ENCODE assay signal across 26 cellular contexts in the genomic region with DNA sequence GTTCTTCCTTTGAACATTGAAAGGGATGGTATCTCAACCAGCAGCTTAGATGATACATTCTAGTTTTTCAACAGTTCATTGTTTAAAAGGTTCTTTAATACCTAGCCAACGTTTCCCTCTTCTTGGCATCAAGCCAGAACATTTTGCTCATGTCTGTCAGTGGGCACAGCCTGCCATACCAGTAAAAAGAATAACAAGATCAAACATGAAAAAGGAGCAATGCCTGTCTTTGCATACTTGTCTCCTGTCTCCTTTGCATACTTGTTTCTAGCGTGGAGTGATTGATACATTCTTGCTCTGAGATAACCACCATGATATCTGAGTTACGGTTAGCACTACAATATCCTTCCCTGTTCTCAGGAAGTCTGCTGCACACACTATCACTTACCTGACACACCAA.
"Had no signal": no experiment of that assay in that cellular context is flagged by ENCODE, and none has a peak within 500 bp of the region (broad histone marks: within the 10 kb centered on the region; RNA-seq: fewer than 3 reads in every experiment).

No MANE protein-coding gene starts in this region.

- H3K36me3 Mint-ChIP-seq: activated CD8-positive, alpha-beta memory T cell treated with anti-CD3 and anti-CD28 coated beads, Interleukin-2, amount 10 ng/mL, durations not matched to agents 7 days and 5 days; activated naive CD4-positive, alpha-beta T cell treated with anti-CD3 and anti-CD28 coated beads, Interleukin-2, amount 50 U/mL, for 72 hours; stimulated activated memory B cell treated with anti-CD40 and anti-IgM and Interleukin-4, amounts not matched to agents 10 μg/mL and 1 μg/mL and 100 μg/mL, for 72 hours had no signal

- H3K4me1 ChIP-seq: body of pancreas, left ventricle myocardium inferior, sigmoid colon, upper lobe of left lung, vagina had no signal

- H3K4me3 Mint-ChIP-seq: activated B cell treated with CpG ODN at 0.5 μM for 24 hours; activated CD8-positive, alpha-beta memory T cell treated with anti-CD3 and anti-CD28 coated beads, Interleukin-2, amount 10 ng/mL, durations not matched to agents 7 days and 5 days; activated CD8-positive, alpha-beta T cell treated with anti-CD3 and anti-CD28 coated beads, Interleukin-2, amount 10 ng/mL, durations not matched to agents 7 days and 5 days; effector memory CD8-positive, alpha-beta T cell; nephron; stimulated activated memory B cell treated with anti-CD40 and anti-IgM and Interleukin-4, amounts not matched to agents 10 μg/mL and 1 μg/mL and 100 μg/mL, for 72 hours; stimulated activated naive CD8-positive, alpha-beta T cell treated with anti-CD3 and anti-CD28 coated beads, Interleukin-15, amount 100 ng/mL, for 72 hours had no signal

- H3K27ac ChIP-seq: body of pancreas, esophagus squamous epithelium, left ventricle myocardium inferior, sigmoid colon, thyroid gland, upper lobe of left lung, vagina had no signal

- H3K27me3 Mint-ChIP-seq: activated B cell treated with CpG ODN at 0.5 μM for 24 hours; stimulated activated memory B cell treated with anti-CD40 and anti-IgM and Interleukin-4, amounts not matched to agents 10 μg/mL and 1 μg/mL and 100 μg/mL, for 72 hours had no signal

- H3K4me1 Mint-ChIP-seq: activated B cell treated with CpG ODN at 0.5 μM for 24 hours; activated CD8-positive, alpha-beta memory T cell treated with anti-CD3 and anti-CD28 coated beads, Interleukin-2, amount 10 ng/mL, durations not matched to agents 7 days and 5 days; stimulated activated memory B cell treated with anti-CD40 and anti-IgM and Interleukin-4, amounts not matched to agents 10 μg/mL and 1 μg/mL and 100 μg/mL, for 72 hours; stimulated activated naive CD8-positive, alpha-beta T cell treated with anti-CD3 and anti-CD28 coated beads, Interleukin-15, amount 100 ng/mL, for 72 hours had no signal

- H3K27me3 ChIP-seq: body of pancreas, esophagus squamous epithelium, sigmoid colon, thyroid gland, upper lobe of left lung, vagina had no signal

- H3K36me3 ChIP-seq: esophagus squamous epithelium, left ventricle myocardium inferior, sigmoid colon, thyroid gland, upper lobe of left lung, vagina had no signal

- H3K9me3 Mint-ChIP-seq: activated B cell treated with CpG ODN at 0.5 μM for 24 hours; activated naive CD4-positive, alpha-beta T cell treated with anti-CD3 and anti-CD28 coated beads, Interleukin-2, amount 50 U/mL, for 72 hours; effector memory CD8-positive, alpha-beta T cell; stimulated activated memory B cell treated with anti-CD40 and anti-IgM and Interleukin-4, amounts not matched to agents 10 μg/mL and 1 μg/mL and 100 μg/mL, for 72 hours; stimulated activated naive CD8-positive, alpha-beta T cell treated with anti-CD3 and anti-CD28 coated beads, Interleukin-15, amount 100 ng/mL, for 72 hours had no signal

- H3K9me3 ChIP-seq: body of pancreas, esophagus squamous epithelium, left ventricle myocardium inferior, mucosa of descending colon, sigmoid colon, thyroid gland, upper lobe of left lung, vagina had no signal

- H3K4me3 ChIP-seq: body of pancreas, esophagus squamous epithelium, left ventricle myocardium inferior, lung, mucosa of descending colon, sigmoid colon, thyroid gland, upper lobe of left lung, vagina had no signal

- H3K27ac Mint-ChIP-seq: activated B cell treated with CpG ODN at 0.5 μM for 24 hours; activated CD8-positive, alpha-beta memory T cell treated with anti-CD3 and anti-CD28 coated beads, Interleukin-2, amount 10 ng/mL, durations not matched to agents 7 days and 5 days; activated CD8-positive, alpha-beta T cell treated with anti-CD3 and anti-CD28 coated beads, Interleukin-2, amount 10 ng/mL, durations not matched to agents 7 days and 5 days; activated naive CD4-positive, alpha-beta T cell treated with anti-CD3 and anti-CD28 coated beads, Interleukin-2, amount 50 U/mL, for 72 hours; effector memory CD8-positive, alpha-beta T cell; nephron; stimulated activated memory B cell treated with anti-CD40 and anti-IgM and Interleukin-4, amounts not matched to agents 10 μg/mL and 1 μg/mL and 100 μg/mL, for 72 hours; stimulated activated naive CD8-positive, alpha-beta T cell treated with anti-CD3 and anti-CD28 coated beads, Interleukin-15, amount 100 ng/mL, for 72 hours had no signal

- DNase-seq: activated B cell treated with CpG ODN at 0.5 μM for 24 hours; activated CD4-positive, alpha-beta T cell treated with anti-CD3 and anti-CD28 coated beads, Interleukin-2, amount 50 U/mL, for 1 hour; activated CD8-positive, alpha-beta memory T cell treated with anti-CD3 and anti-CD28 coated beads, Interleukin-2, amount 10 ng/mL, durations not matched to agents 7 days and 5 days; activated CD8-positive, alpha-beta T cell treated with anti-CD3 and anti-CD28 coated beads, Interleukin-2, amount 10 ng/mL, durations not matched to agents 7 days and 5 days; activated naive CD4-positive, alpha-beta T cell; activated T-cell treated with anti-CD3 and anti-CD28 coated beads, Interleukin-2, amount 50 U/mL, for 48 hours; anterior cingulate cortex; body of pancreas; cortex of kidney; effector memory CD8-positive, alpha-beta T cell; esophagus squamous epithelium; left ventricle myocardium inferior; mucosa of descending colon; sigmoid colon; small intestine; stimulated activated CD4-positive, alpha-beta T cell treated with anti-CD3 and anti-CD28 coated beads, Interleukin-4, amount 100 ng/mL, for 4 hours; stimulated activated CD8-positive, alpha-beta memory T cell treated with anti-CD3 and anti-CD28 coated beads, Interleukin-4, amount 100 ng/mL, for 48 hours; stimulated activated naive CD8-positive, alpha-beta T cell treated with anti-CD3 and anti-CD28 coated beads, Interleukin-15, amount 100 ng/mL, for 72 hours; substantia nigra; thyroid gland; upper lobe of left lung had no signal

- ATAC-seq: activated CD8-positive, alpha-beta memory T cell treated with anti-CD3 and anti-CD28 coated beads, Interleukin-2, amount 10 ng/mL, durations not matched to agents 7 days and 5 days; activated CD8-positive, alpha-beta T cell treated with anti-CD3 and anti-CD28 coated beads, Interleukin-2, amount 10 ng/mL, durations not matched to agents 7 days and 5 days; activated naive CD4-positive, alpha-beta T cell treated with anti-CD3 and anti-CD28 coated beads, Interleukin-2, amount 50 U/mL, for 72 hours; body of pancreas; effector memory CD8-positive, alpha-beta T cell; mucosa of descending colon; stimulated activated memory B cell treated with anti-CD40 and anti-IgM and Interleukin-4, amounts not matched to agents 10 μg/mL and 1 μg/mL and 100 μg/mL, for 72 hours; stimulated activated naive CD8-positive, alpha-beta T cell treated with anti-CD3 and anti-CD28 coated beads, Interleukin-15, amount 100 ng/mL, for 72 hours had no signal
